ENCODE assay signal across 16 cellular contexts in the genomic region with DNA sequence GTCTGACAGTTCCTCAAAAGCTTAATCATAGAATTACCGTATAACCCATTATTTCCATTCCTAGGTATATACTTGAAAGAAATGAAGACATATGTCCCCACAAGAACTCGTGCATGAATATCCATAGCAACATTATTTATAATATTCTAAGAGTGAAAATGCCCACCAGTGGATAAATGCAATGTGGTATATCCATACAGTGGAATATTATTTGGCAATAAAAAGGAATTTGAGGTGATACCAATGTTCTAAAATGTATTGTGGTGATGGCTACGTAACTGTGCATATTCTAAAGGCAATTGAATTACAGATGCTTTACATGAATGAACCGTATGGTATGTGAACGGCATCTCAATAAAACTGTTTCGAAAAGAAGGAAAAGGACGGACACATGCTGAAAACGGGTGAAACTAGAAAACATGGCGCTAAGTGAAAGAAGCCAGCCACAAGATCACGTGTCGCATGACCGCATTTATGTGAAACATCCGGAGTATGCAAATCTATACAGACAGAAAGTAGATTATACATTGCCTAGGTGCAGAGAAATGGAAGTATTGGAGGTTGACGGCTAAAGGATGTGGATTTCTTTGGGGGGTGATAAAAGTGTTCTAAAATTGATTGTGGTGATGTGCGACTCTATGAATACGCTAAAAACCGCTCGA. TPM values are rescaled to one million over a fixed set of nuclear protein-coding genes. Genes with fewer than 3 reads are reported as not detected.
"Had no signal": no experiment of that assay in that cellular context is flagged by ENCODE, and none has a peak within 500 bp of the region (broad histone marks: within the 10 kb centered on the region; RNA-seq: fewer than 3 reads in every experiment).

No MANE protein-coding gene starts in this region.

RNA-seq across cellular contexts. Expression of a gene that starts 16.0 kb away (rescaled TPM):
- total RNA-seq: kidney; kidney epithelial cell; left cardiac atrium; left lobe of liver; left ventricle myocardium inferior; left ventricle myocardium superior; liver; lower leg skin; lung microvascular endothelial cell; mammary epithelial cell; mesenteric fat pad; mesothelial cell of epicardium; mononuclear cell; mucosa of gallbladder; naive thymus-derived CD4-positive, alpha-beta T cell had no signal
- polyA plus RNA-seq: immature natural killer cell; liver; mammary epithelial cell; naive thymus-derived CD4-positive, alpha-beta T cell had no signal

RNA-seq across cellular contexts. Expression of a gene that starts 29.4 kb away (rescaled TPM):
- total RNA-seq: lung microvascular endothelial cell, mononuclear cell had no signal
- polyA plus RNA-seq: immature natural killer cell had no signal

RNA-seq across cellular contexts. Expression of a gene that starts 46.8 kb away (rescaled TPM):
- total RNA-seq: kidney epithelial cell, lung microvascular endothelial cell had no signal
- polyA plus RNA-seq: immature natural killer cell had no signal
